ENCODE assay signal across 23 cellular contexts in the genomic region with DNA sequence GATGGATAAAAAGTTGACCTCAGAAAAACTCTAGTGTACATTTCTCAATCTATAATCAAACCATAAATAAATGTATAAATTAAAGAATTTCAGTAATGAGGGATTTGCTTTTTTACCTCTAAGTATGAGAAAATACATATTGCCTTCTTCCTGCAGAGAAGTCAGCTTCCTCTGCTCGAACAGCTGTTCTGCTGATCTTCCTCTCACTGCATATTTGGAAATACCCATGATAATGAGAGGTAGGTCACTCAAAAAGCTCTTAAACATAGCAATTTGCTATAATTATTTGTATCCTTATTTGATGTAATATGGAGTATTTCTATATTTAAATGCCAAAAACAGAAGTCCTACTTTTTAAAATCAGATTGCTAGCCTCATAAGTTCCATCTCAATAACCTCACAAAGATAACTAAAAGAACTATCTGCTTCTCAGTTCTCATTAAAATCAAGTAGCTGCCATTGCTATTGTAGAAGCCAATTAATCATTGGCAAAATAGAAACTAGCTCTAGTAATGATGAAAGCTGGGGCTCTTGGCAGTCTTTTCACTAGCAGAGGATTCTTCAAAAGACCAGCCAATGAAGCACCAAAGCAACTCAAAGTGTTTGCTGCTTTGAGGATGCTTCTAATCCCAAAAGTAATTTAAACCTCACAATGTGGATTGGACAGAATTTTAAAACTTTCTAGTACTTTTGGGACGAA. TPM values are rescaled to one million over a fixed set of nuclear protein-coding genes. Genes with fewer than 3 reads are reported as not detected.
DNase-seq lines count a peak whose midpoint lies in the region; ATAC-seq, FAIRE-seq and TF ChIP-seq lines count a peak whose summit lies in the region.
"Had no signal": no experiment of that assay in that cellular context is flagged by ENCODE, and none has a peak within 500 bp of the region (broad histone marks: within the 10 kb centered on the region; RNA-seq: fewer than 3 reads in every experiment).

No MANE protein-coding gene starts in this region.

- CTCF ChIA-PET in GM12878 (lab: Yijun Ruan, JAX) = interaction anchor here (1.3 kb wide), 1 partner anchor 25 kb away, joined by 4 read pairs; no protein-coding TSS in a partner anchor

- no peak for FAIRE-seq in GM12878 (lab: Jason Lieb, UNC)
- FAIRE-seq: D721Med had no signal

- no peak for TF ChIP-seq CTCF in GM12878 (IDR thresholded peaks at IDR 0.05 in 2 of 3, conservative IDR thresholded peaks at IDR 0.05 in 1 of 3; ENCODE audit: control insufficient read depth in 2 of 3, extremely low read depth in 1 of 3, insufficient read depth in 1 of 3, low read depth in 3 of 3, low read length in 3 of 3)
- no peak for TF ChIP-seq CTCF in osteoblast (IDR thresholded peaks at IDR 0.05; ENCODE audit: extremely low read depth, low read depth, low read length)
- TF ChIP-seq CTCF in CD14-positive monocyte (IDR thresholded peaks at IDR 0.05) = no peak
- no peak for TF ChIP-seq CTCF in uterus (IDR thresholded peaks at IDR 0.05)

- in situ Hi-C loops in GM12878 (cut with MboI) = no loop called here

- no peak overlapping the region for H3K27ac Mint-ChIP-seq in CD14-positive monocyte
- H3K27ac Mint-ChIP-seq: CD4-positive, alpha-beta T cell; HFFc6 had no signal

- RAD21 ChIA-PET in GM12878 (lab: Charles Lee; ENCODE audit: unreplicated experiment) = no interaction called here

- 4% methylated on average over 2 of the region's 2 CpGs for WGBS in GM12878 (ENCODE audit: insufficient coverage, insufficient replicate concordance, low lambda C conversion rate, missing lambda C conversion rate)

- H3K36me3 Mint-ChIP-seq in CD14-positive monocyte = no peaks in the 10 kb centered on the region

- no peak overlapping the region for H2AFZ ChIP-seq in GM12878 (ENCODE audit: control insufficient read depth, low read depth, low read length)
- no peak overlapping the region for H2AFZ ChIP-seq in osteoblast (ENCODE audit: low read length)
- H2AFZ ChIP-seq: GM23248 had no signal

- H3K9ac ChIP-seq in GM12878 (ENCODE audit: control insufficient read depth, insufficient read depth, low read length) = no peak overlapping the region
- H3K9ac ChIP-seq: GM23248 had no signal

- no peaks in the 10 kb centered on the region for H4K20me1 ChIP-seq in GM12878 (ENCODE audit: control insufficient read depth, insufficient read depth)
- H4K20me1 ChIP-seq in osteoblast (ENCODE audit: insufficient read depth, low read length) = no peaks in the 10 kb centered on the region

- peaks cover 0 to 2% (median 0%) of the 10 kb centered on the region in 3 donors for H3K27me3 Mint-ChIP-seq in CD14-positive monocyte (ENCODE audit: low read depth in 3 of 3)

- H3K79me2 ChIP-seq in GM12878 (ENCODE audit: control insufficient read depth, insufficient read depth, low read length) = no peaks in the 10 kb centered on the region
- no peaks in the 10 kb centered on the region for H3K79me2 ChIP-seq in osteoblast (ENCODE audit: insufficient read depth, low read length)

- TF ChIP-seq RAD21 in GM12878 (IDR thresholded peaks at IDR 0.05; ENCODE audit: insufficient read depth, low read depth, low read length) = no peak

- TF ChIP-seq EP300 in GM12878 (IDR thresholded peaks at IDR 0.05; ENCODE audit: borderline replicate concordance in 1 of 2, control insufficient read depth in 1 of 2, low read depth in 2 of 2, low read length in 2 of 2) = no peak

- H3K36me3 ChIP-seq in GM12878 (ENCODE audit: control insufficient read depth in 2 of 2, insufficient read depth in 2 of 2, low read length in 1 of 2) (no peaks in the 10 kb centered on the region), osteoblast (ENCODE audit: insufficient read depth, low read length) (no peaks in the 10 kb centered on the region), H7 (replicated peaks; ENCODE audit: control insufficient read depth, insufficient read depth, low read length) (no peaks in the 10 kb centered on the region), uterus (no peaks in the 10 kb centered on the region)
- H3K36me3 ChIP-seq: BE2C had no signal

- no peaks in the 10 kb centered on the region for H3K27me3 ChIP-seq in GM12878 (replicated peaks in 1 of 2; ENCODE audit: control insufficient read depth in 2 of 2, insufficient read depth in 2 of 2, low read length in 1 of 2)
- H3K27me3 ChIP-seq in osteoblast (ENCODE audit: insufficient read depth, low read length) = no peaks in the 10 kb centered on the region
- H3K27me3 ChIP-seq in H7 (ENCODE audit: control insufficient read depth, insufficient read depth, low read length) = no peaks in the 10 kb centered on the region
- H3K27me3 ChIP-seq in uterus = no peaks in the 10 kb centered on the region
- H3K27me3 ChIP-seq: BE2C had no signal

- no peak for TF ChIP-seq POLR2A in GM12878 (IDR thresholded peaks at IDR 0.05; ENCODE audit: low read depth, low read length)
- no peak for TF ChIP-seq POLR2A in uterus (IDR thresholded peaks at IDR 0.05)

- H3K9me3 ChIP-seq in GM12878 (replicated peaks; ENCODE audit: control insufficient read depth, insufficient read depth, low read length) (no peaks in the 10 kb centered on the region), osteoblast (ENCODE audit: low read depth, low read length) (no peaks in the 10 kb centered on the region), uterus (no peaks in the 10 kb centered on the region)
- H3K9me3 ChIP-seq: BE2C, Caco-2 had no signal

- no peak overlapping the region for H3K4me3 Mint-ChIP-seq in CD14-positive monocyte
- H3K4me3 Mint-ChIP-seq: CD4-positive, alpha-beta T cell; HFFc6 had no signal

- H3K4me1 ChIP-seq in GM12878 (ENCODE audit: control insufficient read depth, insufficient read depth, low read length) = no peaks in the 10 kb centered on the region
- H3K4me1 ChIP-seq in osteoblast (ENCODE audit: insufficient read depth, low read length) = no peaks in the 10 kb centered on the region
- no peaks in the 10 kb centered on the region for H3K4me1 ChIP-seq in uterus
- H3K4me1 ChIP-seq: BE2C, Caco-2 had no signal

- intact Hi-C loops in GM12878 (cut with micrococcal nuclease; ENCODE audit: unreplicated experiment) = no loop called here
- intact Hi-C loops in CD14-positive monocyte (cut with micrococcal nuclease) = no loop called here
- intact Hi-C loops in uterus (cut with DNase I; ENCODE audit: low total_unique reads) = no loop called here

- H3K9me3 Mint-ChIP-seq in CD14-positive monocyte = peaks cover 0 to 9% (median 5%) of the 10 kb centered on the region in 7 donors
- H3K9me3 Mint-ChIP-seq: CD4-positive, alpha-beta T cell; HFFc6 had no signal

- POLR2A ChIA-PET in GM12878 (lab: Charles Lee) = no interaction called here

- no peak overlapping the region for H3K27ac ChIP-seq in GM12878 (ENCODE audit: control insufficient read depth, insufficient read depth)
- no peak overlapping the region for H3K27ac ChIP-seq in osteoblast (ENCODE audit: low read depth, low read length)
- H3K27ac ChIP-seq in uterus = no peak overlapping the region
- H3K27ac ChIP-seq: GM23248 had no signal

- no peaks in the 10 kb centered on the region for H3K4me1 Mint-ChIP-seq in CD14-positive monocyte

- DNase-seq in GM12878 (ENCODE audit: low read depth, low spot score) = no peak
- peak; percentile 22 for DNase-seq in osteoblast (ENCODE audit: insufficient read length, low spot score, missing footprints)
- DNase-seq in H7 = no peak
- no peak for DNase-seq in CD14-positive monocyte (ENCODE audit: low spot score)
- DNase-seq in uterus = no peak
- DNase-seq: BE2C; C1 segment of cervical spinal cord; Caco-2; CD4-positive, alpha-beta T cell; DMS79 treated with DMSO at 0.1 percent for 48 hours; GF-D8; GM23248; HFFc6; KG1 had no signal

- SMC1A ChIA-PET in GM12878 (lab: Charles Lee; ENCODE audit: uncharacterized antibody, unreplicated experiment) = interaction anchor here (0.5 to 1.3 kb wide), 4 partner anchors 18 to 160 kb away, joined by 3 to 5 read pairs (median 4); no protein-coding TSS in a partner anchor

- H3K4me3 ChIP-seq in GM12878 (no peak overlapping the region), osteoblast (ENCODE audit: insufficient read depth, low read length) (no peak overlapping the region), H7 (ENCODE audit: insufficient read depth, low read depth, low read length) (no peak overlapping the region), uterus (no peak overlapping the region)
- H3K4me3 ChIP-seq: GM23248 had no signal

- no TSS peak for BruUV-seq in GM12878 (replicated peaks; lab: Mats Ljungman, UMichigan)

- ATAC-seq in GM19324 (IDR thresholded peaks at IDR 0.05; ENCODE audit: low FRiP score, unreplicated experiment) = peak; percentile 44
- ATAC-seq in HG02943 (IDR thresholded peaks at IDR 0.05; ENCODE audit: low read depth, unreplicated experiment) = peak; percentile 84
- ATAC-seq in GM12878 = peak; percentile 68
- no peak for ATAC-seq in SK-N-SH treated with all-trans-retinoic acid at 6 μM for 48 hours
- ATAC-seq: HCT116 had no signal

- H3K4me2 ChIP-seq in GM12878 (ENCODE audit: control insufficient read depth, insufficient read depth) (no peak overlapping the region), osteoblast (ENCODE audit: insufficient read depth, low read length) (no peak overlapping the region)

RNA-seq across cellular contexts. Expression of a gene that starts 35.7 kb away (rescaled TPM):
- not detected in 2 replicates for total RNA-seq in GM12878 (2013; cell fraction: nucleolus; rRNA removed)
- total RNA-seq in GM12878 (2014; rRNA removed) = not detected in 2 replicates
- total RNA-seq in GM12878 (2014; rRNA removed; fragmentation: Illumina TruSeq; extraction: Trizol) = not detected in 2 replicates
- not detected in 2 replicates for total RNA-seq in GM12878 (2021)
- not detected for polyA plus RNA-seq in GM12878 (2011; ENCODE audit: low read depth)
- polyA plus RNA-seq in GM12878 (2011; rRNA removed) = not detected in 2 replicates
- polyA plus RNA-seq in GM12878 (2011; cell fraction: cytosol; rRNA removed) = not detected in 2 replicates
- not detected in 2 replicates for polyA plus RNA-seq in GM12878 (2011; cell fraction: nucleus; rRNA removed)
- not detected in 2 replicates for polyA plus RNA-seq in GM12878 (2012)
- not detected in 2 replicates for polyA plus RNA-seq in GM12878 (2014; fragmentation: Illumina TruSeq; extraction: Trizol)
- not detected for polyA plus RNA-seq in GM12878 (2014; fragmentation: Nextera tagmentation; extraction: Ambion mirVana)
- polyA plus RNA-seq in GM12878 (2014; rRNA removed) = not detected in 2 replicates
- not detected for polyA plus RNA-seq in GM12878 (2016; fragmentation: Nextera tagmentation; extraction: Ambion mirVana)
- not detected in 2 replicates for polyA minus RNA-seq in GM12878 (2011; rRNA and poly(A)+ RNA removed)
- not detected in 2 replicates for polyA minus RNA-seq in GM12878 (2011; cell fraction: cytosol; rRNA and poly(A)+ RNA removed)
- polyA minus RNA-seq in GM12878 (2011; cell fraction: nucleus; rRNA and poly(A)+ RNA removed) = not detected in 2 replicates
- not detected in 2 replicates for total RNA-seq in osteoblast
- total RNA-seq in H7 (2014; rRNA removed; shearing (Covaris generic)) = not detected in 2 replicates
- not detected for polyA plus RNA-seq in CD14-positive monocyte
- not detected for total RNA-seq in uterus
- total RNA-seq: A172; Caco-2; CD4-positive, alpha-beta T cell; GM23248; H4; HFFc6; HT-29; LHCN-M2 had no signal
- polyA plus RNA-seq: GM23248 had no signal

RNA-seq across cellular contexts. Expression of a gene that starts 40.6 kb away (rescaled TPM):
- total RNA-seq in GM12878 (2013; cell fraction: nucleolus; rRNA removed) = not detected in 2 replicates
- total RNA-seq in GM12878 (2014; rRNA removed) = not detected in 2 replicates
- not detected in 2 replicates for total RNA-seq in GM12878 (2014; rRNA removed; fragmentation: Illumina TruSeq; extraction: Trizol)
- not detected in 2 replicates for total RNA-seq in GM12878 (2021)
- not detected for polyA plus RNA-seq in GM12878 (2011; ENCODE audit: low read depth)
- not detected in 2 replicates for polyA plus RNA-seq in GM12878 (2011; rRNA removed)
- not detected in 2 replicates for polyA plus RNA-seq in GM12878 (2011; cell fraction: cytosol; rRNA removed)
- polyA plus RNA-seq in GM12878 (2011; cell fraction: nucleus; rRNA removed) = not detected in 2 replicates
- polyA plus RNA-seq in GM12878 (2012) = not detected in 2 replicates
- not detected in 2 replicates for polyA plus RNA-seq in GM12878 (2014; fragmentation: Illumina TruSeq; extraction: Trizol)
- not detected for polyA plus RNA-seq in GM12878 (2014; fragmentation: Nextera tagmentation; extraction: Ambion mirVana)
- polyA plus RNA-seq in GM12878 (2014; rRNA removed) = not detected in 2 replicates
- not detected for polyA plus RNA-seq in GM12878 (2016; fragmentation: Nextera tagmentation; extraction: Ambion mirVana)
- 0.67 and 1.1 TPM in 2 replicates for polyA minus RNA-seq in GM12878 (2011; rRNA and poly(A)+ RNA removed)
- polyA minus RNA-seq in GM12878 (2011; cell fraction: cytosol; rRNA and poly(A)+ RNA removed) = not detected in 2 replicates
- 0.73 and 2.3 TPM in 2 replicates for polyA minus RNA-seq in GM12878 (2011; cell fraction: nucleus; rRNA and poly(A)+ RNA removed)
- total RNA-seq in osteoblast = not detected in 2 replicates
- total RNA-seq in H7 (2014; rRNA removed; shearing (Covaris generic)) = not detected in 2 replicates
- polyA plus RNA-seq in CD14-positive monocyte = not detected
- total RNA-seq in uterus = under 1 TPM in 1 of 4 donors, not detected in 3; 0.62 TPM
- total RNA-seq: A172; Caco-2; CD4-positive, alpha-beta T cell; GM23248; H4; HFFc6; HT-29; LHCN-M2 had no signal
- polyA plus RNA-seq: GM23248 had no signal

RNA-seq across cellular contexts. Expression of a gene that starts 53.2 kb away (rescaled TPM):
- not detected in 2 replicates for total RNA-seq in GM12878 (2013; cell fraction: nucleolus; rRNA removed)
- total RNA-seq in GM12878 (2014; rRNA removed) = not detected in 2 replicates
- not detected in 2 replicates for total RNA-seq in GM12878 (2014; rRNA removed; fragmentation: Illumina TruSeq; extraction: Trizol)
- not detected in 2 replicates for total RNA-seq in GM12878 (2021)
- polyA plus RNA-seq in GM12878 (2011; ENCODE audit: low read depth) = not detected
- 0.11 TPM in 1 of 2 replicates, not detected in the other for polyA plus RNA-seq in GM12878 (2011; rRNA removed)
- not detected in 2 replicates for polyA plus RNA-seq in GM12878 (2011; cell fraction: cytosol; rRNA removed)
- not detected in 2 replicates for polyA plus RNA-seq in GM12878 (2011; cell fraction: nucleus; rRNA removed)
- not detected in 2 replicates for polyA plus RNA-seq in GM12878 (2012)
- polyA plus RNA-seq in GM12878 (2014; fragmentation: Illumina TruSeq; extraction: Trizol) = not detected in 2 replicates
- not detected for polyA plus RNA-seq in GM12878 (2014; fragmentation: Nextera tagmentation; extraction: Ambion mirVana)
- not detected in 2 replicates for polyA plus RNA-seq in GM12878 (2014; rRNA removed)
- not detected for polyA plus RNA-seq in GM12878 (2016; fragmentation: Nextera tagmentation; extraction: Ambion mirVana)
- polyA minus RNA-seq in GM12878 (2011; rRNA and poly(A)+ RNA removed) = 0.80 and 0.88 TPM in 2 replicates
- not detected in 2 replicates for polyA minus RNA-seq in GM12878 (2011; cell fraction: cytosol; rRNA and poly(A)+ RNA removed)
- 2.2 and 3.2 TPM in 2 replicates for polyA minus RNA-seq in GM12878 (2011; cell fraction: nucleus; rRNA and poly(A)+ RNA removed)
- total RNA-seq in osteoblast = not detected in 2 replicates
- not detected in 2 replicates for total RNA-seq in H7 (2014; rRNA removed; shearing (Covaris generic))
- not detected for polyA plus RNA-seq in CD14-positive monocyte
- total RNA-seq in uterus = under 1 TPM in 1 of 4 donors, not detected in 3; 0.41 TPM
- total RNA-seq: A172; Caco-2; CD4-positive, alpha-beta T cell; GM23248; H4; HFFc6; HT-29; LHCN-M2 had no signal
- polyA plus RNA-seq: GM23248 had no signal

RNA-seq across cellular contexts. Expression of a gene that starts 59.4 kb away (rescaled TPM):
- total RNA-seq in GM12878 (2013; cell fraction: nucleolus; rRNA removed) = not detected in 2 replicates
- total RNA-seq in GM12878 (2014; rRNA removed) (not detected in 2 replicates), GM12878 (2014; rRNA removed; fragmentation: Illumina TruSeq; extraction: Trizol) (not detected in 2 replicates), GM12878 (2021) (not detected in 2 replicates), osteoblast (not detected in 2 replicates), uterus (under 1 TPM in 1 of 4 donors, not detected in 3; 0.41 TPM)
- polyA plus RNA-seq in GM12878 (2011; ENCODE audit: low read depth) = not detected
- polyA plus RNA-seq in GM12878 (2011; rRNA removed) (0.52 and 0.58 TPM in 2 replicates), GM12878 (2014; fragmentation: Illumina TruSeq; extraction: Trizol) (not detected in 2 replicates), GM12878 (2014; fragmentation: Nextera tagmentation; extraction: Ambion mirVana) (not detected), GM12878 (2014; rRNA removed) (not detected in 2 replicates), GM12878 (2016; fragmentation: Nextera tagmentation; extraction: Ambion mirVana) (not detected), CD14-positive monocyte (not detected)
- polyA plus RNA-seq in GM12878 (2011; cell fraction: cytosol; rRNA removed) = 0.07 TPM in 1 of 2 replicates, not detected in the other
- polyA plus RNA-seq in GM12878 (2011; cell fraction: nucleus; rRNA removed) = 0.55 TPM in 1 of 2 replicates, not detected in the other
- not detected in 2 replicates for polyA plus RNA-seq in GM12878 (2012)
- polyA minus RNA-seq in GM12878 (2011; rRNA and poly(A)+ RNA removed) = 0.62 and 1.3 TPM in 2 replicates
- not detected in 2 replicates for polyA minus RNA-seq in GM12878 (2011; cell fraction: cytosol; rRNA and poly(A)+ RNA removed)
- 5.7 and 6.9 TPM in 2 replicates for polyA minus RNA-seq in GM12878 (2011; cell fraction: nucleus; rRNA and poly(A)+ RNA removed)
- total RNA-seq in H7 (2014; rRNA removed; shearing (Covaris generic)) = not detected in 2 replicates
- total RNA-seq: A172; Caco-2; CD4-positive, alpha-beta T cell; GM23248; H4; HFFc6; HT-29; LHCN-M2 had no signal
- polyA plus RNA-seq: GM23248 had no signal
